Comparison of ENCODE assay signal across 8 cellular contexts in the genomic region with DNA sequence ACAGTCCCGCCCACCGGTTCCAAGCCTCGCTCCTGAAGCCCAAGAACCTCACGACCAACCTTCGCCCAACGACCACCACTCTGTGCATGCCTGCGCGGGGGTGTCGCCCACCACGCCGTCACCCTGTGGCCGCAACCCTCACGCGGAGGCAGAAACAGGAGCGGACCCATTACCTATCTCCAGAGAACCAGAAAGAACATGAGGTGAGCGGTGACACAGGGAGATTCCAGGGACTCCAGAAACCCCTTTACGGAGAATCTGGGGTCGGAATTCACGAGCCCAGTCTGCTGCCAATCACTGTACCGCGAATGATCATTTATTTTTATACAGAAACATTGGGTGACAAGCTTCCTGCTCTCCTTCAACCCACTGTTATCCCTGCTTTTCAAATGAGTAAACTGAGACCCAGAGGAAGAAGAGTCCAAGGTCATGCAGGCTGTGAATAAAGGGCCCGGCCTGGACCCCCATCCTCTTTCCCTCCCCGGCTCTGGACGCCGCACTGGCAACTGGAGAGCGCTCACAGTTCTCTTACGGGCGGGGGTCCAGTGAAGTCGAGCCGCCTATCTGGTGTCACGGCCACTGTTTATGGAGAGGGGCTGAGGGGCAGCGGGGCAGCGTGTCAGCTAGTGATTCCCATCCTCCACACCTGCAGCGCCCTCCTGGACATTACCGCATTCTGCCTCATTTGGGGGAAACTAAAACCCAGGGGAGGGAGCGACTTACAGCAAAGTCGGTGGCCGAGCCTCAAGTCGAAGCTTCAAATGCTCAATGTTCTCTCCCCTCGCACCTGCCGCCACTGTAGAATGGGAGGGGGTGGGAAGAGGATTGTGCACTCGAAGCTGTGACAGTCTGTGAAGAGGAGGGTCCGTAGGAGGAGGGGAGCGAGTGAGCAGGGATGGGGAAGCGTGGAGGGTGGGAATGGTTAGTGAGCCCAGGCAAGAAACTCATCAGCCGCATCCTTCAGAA. TPM values are rescaled to one million over a fixed set of nuclear protein-coding genes. Genes with fewer than 3 reads are reported as not detected.
DNase-seq lines count a peak whose midpoint lies in the region; ATAC-seq and TF ChIP-seq lines count a peak whose summit lies in the region.

No MANE protein-coding gene starts in this region.

- H3K4me1 ChIP-seq in mucosa of rectum (ENCODE audit: control insufficient read depth in 2 of 2, insufficient read depth in 2 of 2, low read length in 2 of 2), result peaks cover 15 to 18% of the 10 kb centered on the region in 2 donors

- no peak overlapping the region for H3K9ac ChIP-seq in mucosa of rectum (ENCODE audit: low read depth in 1 of 2, low read length in 2 of 2)

- DNase-seq in AG09309 (ENCODE audit: low read depth), result no peak
- DNase-seq in HuH-7.5 (ENCODE audit: low spot score), result peak; percentile 49
- no peak for DNase-seq in inferior parietal cortex (ENCODE audit: extremely low spot score)
- no peak for DNase-seq in NCI-H1092 treated with DMSO at 0.1 percent for 48 hours (lab: John Stamatoyannopoulos, UW)
- DNase-seq in NCI-H187 (lab: John Stamatoyannopoulos, UW), result no peak

- H3K9me3 Mint-ChIP-seq in brain, result peaks cover 0 to 5% (median 3%) of the 10 kb centered on the region in 5 experiments

- peaks cover 60 to 70% of the 10 kb centered on the region in 2 donors for H3K27me3 ChIP-seq in mucosa of rectum (ENCODE audit: control insufficient read depth in 2 of 2, insufficient read depth in 2 of 2, low read length in 2 of 2)

- H3K4me3 ChIP-seq in AG09309 (ENCODE audit: control insufficient read depth, low read depth, low read length) (peak overlapping the region; percentile 21), mucosa of rectum (ENCODE audit: low read length in 2 of 2) (peak overlapping the region; percentile 48)

- no peaks in the 10 kb centered on the region for H3K9me3 ChIP-seq in mucosa of rectum (ENCODE audit: control insufficient read depth in 2 of 2, low read length in 2 of 2)

- peaks cover 49% of the 10 kb centered on the region for H3K27me3 Mint-ChIP-seq in brain

- H3K27ac Mint-ChIP-seq in brain, result peak overlapping the region in 3 of 5 experiments; percentile 12 to 27 (median 23)

- no peaks in the 10 kb centered on the region for H3K36me3 ChIP-seq in mucosa of rectum (ENCODE audit: control insufficient read depth in 2 of 2, insufficient read depth in 2 of 2, low read length in 2 of 2)

- ATAC-seq in HG03432 (IDR thresholded peaks at IDR 0.05; ENCODE audit: unreplicated experiment), result no peak

- no peak overlapping the region for H3K27ac ChIP-seq in mucosa of rectum (ENCODE audit: low read depth in 2 of 2, low read length in 2 of 2)

- peak overlapping the region; percentile 83 to 93 (median 90) for H3K4me3 Mint-ChIP-seq in brain

- peaks cover 35% of the 10 kb centered on the region for H3K4me1 Mint-ChIP-seq in brain

- TF ChIP-seq CTCF in AG09309 (IDR thresholded peaks at IDR 0.05; ENCODE audit: control insufficient read depth, insufficient read depth, low read depth, low read length, missing control alignments) (no peak), brain (conservative IDR thresholded peaks at IDR 0.05) (no peak)

- H3K36me3 Mint-ChIP-seq in brain, result no peaks in the 10 kb centered on the region

RNA-seq across cellular contexts. Expression of gene SLC30A3, which starts 0.7 kb away (rescaled TPM):
- polyA plus RNA-seq in brain (ENCODE audit: insufficient read depth, low read depth, low replicate concordance), result 7.4 TPM

RNA-seq across cellular contexts. Expression of gene DNAJC5G, which starts 11.7 kb away (rescaled TPM):
- polyA plus RNA-seq in brain (ENCODE audit: insufficient read depth, low read depth, low replicate concordance), result not detected

RNA-seq across cellular contexts. Expression of gene TRIM54, which starts 18.7 kb away (rescaled TPM):
- 0.25 TPM for polyA plus RNA-seq in brain (ENCODE audit: insufficient read depth, low read depth, low replicate concordance)

RNA-seq across cellular contexts. Expression of gene UCN, which starts 44.7 kb away (rescaled TPM):
- polyA plus RNA-seq in brain (ENCODE audit: insufficient read depth, low read depth, low replicate concordance), result 0.93 TPM

RNA-seq across cellular contexts. Expression of gene CAD, which starts 46.4 kb away (rescaled TPM):
- 26.7 TPM for polyA plus RNA-seq in brain (ENCODE audit: insufficient read depth, low read depth, low replicate concordance)
